Comparison of ENCODE assay signal across 15 cellular contexts in the genomic region with DNA sequence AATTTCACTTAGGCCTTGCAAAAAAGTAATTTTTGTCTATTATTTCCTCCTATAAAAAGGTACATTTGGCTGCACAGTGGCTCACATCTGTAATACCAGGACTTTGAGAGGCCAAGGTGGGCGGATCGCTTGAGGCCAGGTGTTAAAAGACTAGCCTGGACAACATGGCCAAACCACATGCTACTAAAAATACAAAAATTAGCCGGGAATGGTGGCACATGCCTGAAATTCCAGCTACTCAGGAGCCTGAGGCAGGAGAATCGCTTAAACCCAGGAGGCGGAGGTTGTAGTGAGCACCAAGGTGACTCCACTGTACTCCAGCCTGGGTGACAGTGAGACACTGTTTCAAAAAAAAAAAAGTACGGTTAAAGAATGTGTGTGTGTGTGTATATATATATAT. TPM values are rescaled to one million over a fixed set of nuclear protein-coding genes. Genes with fewer than 3 reads are reported as not detected.
DNase-seq lines count a peak whose midpoint lies in the region; ATAC-seq and TF ChIP-seq lines count a peak whose summit lies in the region.
"Had no signal": no experiment of that assay in that cellular context is flagged by ENCODE, and none has a peak within 500 bp of the region (broad histone marks: within the 10 kb centered on the region; RNA-seq: fewer than 3 reads in every experiment).

No MANE protein-coding gene starts in this region.

- 95 to 99% (median 98%) methylated on average over 6 of the region's 6 CpGs for WGBS in spleen, 5 donors

- H3K4me3 ChIP-seq in spleen = no peak overlapping the region
- H3K4me3 ChIP-seq: GM23248 had no signal

- TF ChIP-seq POLR2A in spleen (IDR thresholded peaks at IDR 0.05) = no peak

- peak; percentile 9 for DNase-seq in chondrocyte (ENCODE audit: low spot score)
- DNase-seq in mesenteric fat pad (ENCODE audit: low spot score) = peak; percentile 14
- DNase-seq in spleen = peak; percentile 17
- no peak for DNase-seq in HT-29 (ENCODE audit: low spot score)
- DNase-seq in MV-4-11 (lab: John Stamatoyannopoulos, UW) = no peak
- DNase-seq: C1 segment of cervical spinal cord; Calu3; CD4-positive, alpha-beta memory T cell; COR-L47; DMS53; DMS79 treated with DMSO at 0.1 percent for 48 hours; GM23248; H7; HCEC 1CT had no signal

- intact Hi-C loops in spleen (cut with DNase I; ENCODE audit: low total_unique reads) = no loop called here

- no peak for TF ChIP-seq CTCF in chondrocyte (IDR thresholded peaks at IDR 0.05)
- TF ChIP-seq CTCF in spleen (IDR thresholded peaks at IDR 0.05 in 8 of 11, conservative IDR thresholded peaks at IDR 0.05 in 3 of 11) = no peak

- ATAC-seq in GM18873 (IDR thresholded peaks at IDR 0.05; ENCODE audit: low FRiP score, unreplicated experiment) = no peak

- H3K9me3 Mint-ChIP-seq in chondrocyte (ENCODE audit: low read depth) = no peaks in the 10 kb centered on the region
- H3K9me3 Mint-ChIP-seq: CD4-positive, alpha-beta memory T cell had no signal

- no peak overlapping the region for H3K4me3 Mint-ChIP-seq in chondrocyte (ENCODE audit: unreplicated experiment)
- H3K4me3 Mint-ChIP-seq: CD4-positive, alpha-beta memory T cell had no signal

- no peaks in the 10 kb centered on the region for H3K27me3 Mint-ChIP-seq in chondrocyte (ENCODE audit: low read depth)
- H3K27me3 Mint-ChIP-seq: CD4-positive, alpha-beta memory T cell had no signal

- no peak overlapping the region for H3K27ac ChIP-seq in spleen
- H3K27ac ChIP-seq: GM23248 had no signal

- H3K4me1 Mint-ChIP-seq in chondrocyte (ENCODE audit: low read depth) = no peaks in the 10 kb centered on the region

- H3K27me3 ChIP-seq in spleen (replicated peaks in 1 of 7) = no peaks in the 10 kb centered on the region

- H3K9me3 ChIP-seq in spleen = no peaks in the 10 kb centered on the region

- no peaks in the 10 kb centered on the region for H3K4me1 ChIP-seq in spleen

- peaks cover 6 to 98% (median 74%) of the 10 kb centered on the region in 6 donors for H3K36me3 ChIP-seq in spleen

- peaks cover 4% of the 10 kb centered on the region for H3K36me3 Mint-ChIP-seq in chondrocyte (ENCODE audit: low read depth)

- no peak overlapping the region for H3K27ac Mint-ChIP-seq in chondrocyte (ENCODE audit: unreplicated experiment)
- H3K27ac Mint-ChIP-seq: CD4-positive, alpha-beta memory T cell had no signal

RNA-seq across cellular contexts. Expression of a gene that starts 15.7 kb away (rescaled TPM):
- total RNA-seq in chondrocyte = 19.3 to 26.1 TPM (median 19.3 TPM) in 3 replicates
- 21.1 TPM for total RNA-seq in mesenteric fat pad
- 10 to 100 TPM; 22.9 to 28.8 (median 24.8) TPM for total RNA-seq in spleen
- polyA plus RNA-seq in spleen = 1 to 10 TPM; 2.9 to 4.5 (median 3.5) TPM
- 40.5 and 43.8 TPM in 2 replicates for total RNA-seq in HT-29 (2014; rRNA removed; shearing (Covaris generic))

RNA-seq across cellular contexts. Expression of a gene that starts 24.0 kb away (rescaled TPM):
- total RNA-seq in chondrocyte (19.0 to 35.1 TPM (median 23.6 TPM) in 3 replicates), mesenteric fat pad (26.5 TPM), spleen (10 to 100 TPM; 32.6 to 51.7 (median 35.7) TPM)
- polyA plus RNA-seq in spleen = 10 to 100 TPM; 24.7 to 33.0 (median 25.0) TPM
- 12.0 and 17.8 TPM in 2 replicates for total RNA-seq in HT-29 (2014; rRNA removed; shearing (Covaris generic))

Comparison
In these comparisons a context has a peak if more than half of its experiments do, and no peak if none do; other contexts are left out.
1. DNase-seq: peak in chondrocyte (single experiment), mesenteric fat pad (single experiment) and spleen (single experiment); none in HT-29 (single experiment) and MV-4-11 (single experiment).